25 cellular contexts compared by ENCODE assay signal in genomic region chr2:215486973-215487372, GRCh38. TPM values are rescaled to one million over a fixed set of nuclear protein-coding genes. Genes with fewer than 3 reads are reported as not detected.
DNase-seq lines count a peak whose midpoint lies in the region; FAIRE-seq and TF ChIP-seq lines count a peak whose summit lies in the region.
"Had no signal": no experiment of that assay in that cellular context is flagged by ENCODE, and none has a peak within 500 bp of the region (broad histone marks: within the 10 kb centered on the region; RNA-seq: fewer than 3 reads in every experiment).

No MANE protein-coding gene starts in this region.

- H3K27ac Mint-ChIP-seq in CD14-positive monocyte, result peak overlapping the region in 4 of 7 donors; percentile 42 to 77 (median 60)
- H3K27ac Mint-ChIP-seq: activated T-cell treated with anti-CD3 and anti-CD28 coated beads, Interleukin-2, amount 50 U/mL, for 72 hours; HFFc6; T-helper 2 cell treated with Interferon-gamma antibody and Interleukin-4, amounts not matched to agents 5 μg/mL and 100 μg/mL, for 36 hours had no signal

- no peak overlapping the region for H3K4me3 ChIP-seq in bronchial epithelial cell (ENCODE audit: low read depth, low read length)
- H3K4me3 ChIP-seq: A549, ascending aorta, esophagus squamous epithelium, heart right ventricle, Peyer's patch, right atrium auricular region, SK-N-MC had no signal

- H3K27me3 ChIP-seq in bronchial epithelial cell (ENCODE audit: control insufficient read depth, insufficient read depth, low read length), result no peaks in the 10 kb centered on the region
- H3K27me3 ChIP-seq: ascending aorta, esophagus squamous epithelium, heart right ventricle, Peyer's patch, right atrium auricular region had no signal

- no peaks in the 10 kb centered on the region for H3K36me3 ChIP-seq in bronchial epithelial cell (ENCODE audit: control insufficient read depth, insufficient read depth, low read length)
- H3K36me3 ChIP-seq: ascending aorta, esophagus squamous epithelium, heart right ventricle, Peyer's patch, right atrium auricular region had no signal

- TF ChIP-seq CTCF in CD14-positive monocyte (IDR thresholded peaks at IDR 0.05), result no peak
- TF ChIP-seq CTCF in bronchial epithelial cell (IDR thresholded peaks at IDR 0.05; ENCODE audit: insufficient read depth, low read length, severe bottlenecking), result no peak
- no peak for TF ChIP-seq CTCF in GM20000 (IDR thresholded peaks at IDR 0.05; ENCODE audit: extremely low read depth, missing control alignments)

- DNase-seq in CD14-positive monocyte (ENCODE audit: low spot score) (no peak), NOMO-1 (lab: John Stamatoyannopoulos, UW; ENCODE audit: unreplicated experiment in 2 of 2) (peak; percentile 36 to 87), bronchial epithelial cell (ENCODE audit: low read depth) (peak; percentile 100), iris pigment epithelial cell (ENCODE audit: low read depth) (peak; percentile 51), GM20000 (ENCODE audit: low spot score) (no peak), 8988T (no peak)
- DNase-seq in activated CD4-positive, CD25-positive, alpha-beta regulatory T cell (lab: John Stamatoyannopoulos, UW), result no peak
- no peak for DNase-seq in activated CD4-positive, alpha-beta T cell treated with anti-CD3 and anti-CD28 coated beads for 48 hours
- DNase-seq: activated naive CD4-positive, alpha-beta T cell treated with anti-CD3 and anti-CD28 coated beads, Interleukin-2, amount 50 U/mL, for 16 hours; activated T-cell treated with anti-CD3 and anti-CD28 coated beads, Interleukin-2, amount 50 U/mL, for 72 hours; effector CD8-positive, alpha-beta T cell; esophagus squamous epithelium; heart right ventricle; HFFc6; NCI-H1694; NCI-H2227 treated with DMSO at 0.1 percent for 48 hours; NCI-H82; nucleus accumbens; Peyer's patch; stimulated activated CD4-positive, alpha-beta T cell treated with anti-CD3 and anti-CD28 coated beads, Interleukin-12 subunit alpha, Interleukin-12 subunit beta, amount 100 ng/mL, for 4 hours had no signal

- peaks cover 2 to 8% (median 2%) of the 10 kb centered on the region in 3 donors for H3K27me3 Mint-ChIP-seq in CD14-positive monocyte (ENCODE audit: low read depth in 3 of 3)

- intact Hi-C loops in CD14-positive monocyte (cut with micrococcal nuclease), result no loop called here

- H3K4me1 Mint-ChIP-seq in CD14-positive monocyte, result peaks cover 9% of the 10 kb centered on the region

- H3K4me3 Mint-ChIP-seq in CD14-positive monocyte, result no peak overlapping the region
- H3K4me3 Mint-ChIP-seq: activated T-cell treated with anti-CD3 and anti-CD28 coated beads, Interleukin-2, amount 50 U/mL, for 72 hours; HFFc6; T-helper 2 cell treated with Interferon-gamma antibody and Interleukin-4, amounts not matched to agents 5 μg/mL and 100 μg/mL, for 36 hours had no signal

- peaks cover 0 to 7% (median 0%) of the 10 kb centered on the region in 7 donors for H3K9me3 Mint-ChIP-seq in CD14-positive monocyte
- H3K9me3 Mint-ChIP-seq: activated T-cell treated with anti-CD3 and anti-CD28 coated beads, Interleukin-2, amount 50 U/mL, for 72 hours; HFFc6; T-helper 2 cell treated with Interferon-gamma antibody and Interleukin-4, amounts not matched to agents 5 μg/mL and 100 μg/mL, for 36 hours had no signal

- H3K36me3 Mint-ChIP-seq in CD14-positive monocyte, result no peaks in the 10 kb centered on the region

- FAIRE-seq in bronchial epithelial cell (lab: Jason Lieb, UNC), result peak; percentile 97
- FAIRE-seq: A549 had no signal

RNA-seq across cellular contexts. Expression of gene FN1, which starts 51.1 kb away (rescaled TPM):
- under 1 TPM; 0.23 to 0.72 TPM for polyA plus RNA-seq in CD14-positive monocyte
- total RNA-seq in bronchial epithelial cell, result 53.8 and 83.2 TPM in 2 replicates

Comparison
In these comparisons a context has a peak if more than half of its experiments do, and no peak if none do; other contexts are left out.
1. DNase-seq: peak in NOMO-1 (2 of 2), bronchial epithelial cell (single experiment) and iris pigment epithelial cell (single experiment); none in CD14-positive monocyte (single experiment), GM20000 (single experiment), activated CD4-positive, CD25-positive, alpha-beta regulatory T cell (0 of 4), activated CD4-positive, alpha-beta T cell treated with anti-CD3 and anti-CD28 coated beads for 48 hours (single experiment) and 8988T (single experiment).